ENCODE assay signal across 8 cellular contexts in genomic region chr17:50055055-50055425, GRCh38. TPM values are rescaled to one million over a fixed set of nuclear protein-coding genes. Genes with fewer than 3 reads are reported as not detected.
DNase-seq lines count a peak whose midpoint lies in the region; ATAC-seq and TF ChIP-seq lines count a peak whose summit lies in the region.

No MANE protein-coding gene starts in this region.

- H2AFZ ChIP-seq in SU-DHL-6 (ENCODE audit: low read depth, low read length, severe bottlenecking), result no peak overlapping the region

- H3K79me2 ChIP-seq in SU-DHL-6 (ENCODE audit: insufficient read depth, low read length), result no peaks in the 10 kb centered on the region

- H3K9ac ChIP-seq in HUES48 (ENCODE audit: low read depth, low read length) (no peak overlapping the region), SU-DHL-6 (ENCODE audit: low read length) (no peak overlapping the region)

- no peaks in the 10 kb centered on the region for H3F3A ChIP-seq in SU-DHL-6 (ENCODE audit: insufficient read depth)

- intact Hi-C loops in vagina (cut with DNase I), result no loop called here

- H3K4me2 ChIP-seq in SU-DHL-6 (ENCODE audit: low read depth, low read length, poor library complexity, severe bottlenecking), result peak overlapping the region; percentile 76

- H3K4me3 ChIP-seq in AG10803 (ENCODE audit: low read length) (peak overlapping the region; percentile 76), HUES48 (ENCODE audit: low read depth, low read length) (peak overlapping the region; percentile 77), SU-DHL-6 (ENCODE audit: insufficient read depth, low read length, poor library complexity, severe bottlenecking) (no peak overlapping the region), vagina (peak overlapping the region; percentile 71 to 87)

- no peaks in the 10 kb centered on the region for H3K9me3 Mint-ChIP-seq in effector memory CD8-positive, alpha-beta T cell

- H3K27me3 ChIP-seq in HUES48 (ENCODE audit: control insufficient read depth, insufficient read depth, low read length) (peaks cover 19% of the 10 kb centered on the region), SU-DHL-6 (ENCODE audit: low read length) (no peaks in the 10 kb centered on the region), vagina (no peaks in the 10 kb centered on the region)

- DNase-seq in AG10803 (ENCODE audit: low read depth) (no peak), middle frontal gyrus (ENCODE audit: extremely low spot score, low spot score) (peak; percentile 20), vagina (ENCODE audit: extremely low spot score in 2 of 2) (no peak)
- peak in 2 of 3 experiments; percentile 3 to 5 for DNase-seq in effector memory CD8-positive, alpha-beta T cell

- H3K36me3 ChIP-seq in HUES48 (ENCODE audit: control insufficient read depth, insufficient read depth, low read length) (no peaks in the 10 kb centered on the region), SU-DHL-6 (ENCODE audit: low read length) (no peaks in the 10 kb centered on the region), vagina (no peaks in the 10 kb centered on the region)

- peak overlapping the region; percentile 64 for H3K27ac ChIP-seq in HUES48 (ENCODE audit: low read depth, low read length)
- no peak overlapping the region for H3K27ac ChIP-seq in SU-DHL-6 (ENCODE audit: low read depth, low read length)
- peak overlapping the region; percentile 84 for H3K27ac ChIP-seq in vagina

- ATAC-seq in effector memory CD8-positive, alpha-beta T cell (replicated peaks), result peak; percentile 8
- no peak for ATAC-seq in HG02678 (IDR thresholded peaks at IDR 0.05; ENCODE audit: unreplicated experiment)
- no peak for ATAC-seq in HG03196 (IDR thresholded peaks at IDR 0.05; ENCODE audit: unreplicated experiment)

- H3K4me1 ChIP-seq in HUES48 (ENCODE audit: control insufficient read depth, insufficient read depth, low read length) (peaks cover 31% of the 10 kb centered on the region), vagina (peaks cover 75% of the 10 kb centered on the region)

- TF ChIP-seq CTCF in AG10803 (conservative IDR thresholded peaks at IDR 0.05; ENCODE audit: low read length), result no peak
- TF ChIP-seq CTCF in SU-DHL-6 (IDR thresholded peaks at IDR 0.05; ENCODE audit: insufficient read depth, low read length, poor library complexity, severe bottlenecking), result no peak
- TF ChIP-seq CTCF in vagina (IDR thresholded peaks at IDR 0.05), result no peak

- H3K27ac Mint-ChIP-seq in effector memory CD8-positive, alpha-beta T cell, result peak overlapping the region; percentile 27 to 86

- H3K27me3 Mint-ChIP-seq in effector memory CD8-positive, alpha-beta T cell, result peaks cover 0 to 9% of the 10 kb centered on the region in 2 donors

- no peaks in the 10 kb centered on the region for H3K9me2 ChIP-seq in SU-DHL-6 (replicated peaks; ENCODE audit: insufficient read depth, low read length)

- H3K9me3 ChIP-seq in HUES48 (ENCODE audit: control insufficient read depth, insufficient read depth, low read length) (no peaks in the 10 kb centered on the region), SU-DHL-6 (ENCODE audit: insufficient read depth, low read length) (no peaks in the 10 kb centered on the region), vagina (no peaks in the 10 kb centered on the region)

- H3K36me3 Mint-ChIP-seq in effector memory CD8-positive, alpha-beta T cell (ENCODE audit: insufficient read depth), result peaks cover 4% of the 10 kb centered on the region

- peaks cover 31 to 32% of the 10 kb centered on the region in 2 donors for H3K4me1 Mint-ChIP-seq in effector memory CD8-positive, alpha-beta T cell (ENCODE audit: low read depth in 2 of 2)

- H3K4me3 Mint-ChIP-seq in effector memory CD8-positive, alpha-beta T cell, result peak overlapping the region; percentile 92 to 95

- TF ChIP-seq POLR2A in vagina (IDR thresholded peaks at IDR 0.05), result peak in 1 of 2 donors; percentile 7

- no peaks in the 10 kb centered on the region for H4K20me1 ChIP-seq in SU-DHL-6 (ENCODE audit: low read depth, low read length)

RNA-seq across cellular contexts. Expression of gene ITGA3, which starts 0.9 kb away (rescaled TPM):
- 50.8 TPM for total RNA-seq in vagina

RNA-seq across cellular contexts. Expression of gene PDK2, which starts 40.1 kb away (rescaled TPM):
- total RNA-seq in vagina, result 44.4 TPM

Comparison
In these comparisons a context has a peak if more than half of its experiments do, and no peak if none do; other contexts are left out.
1. DNase-seq: peak in effector memory CD8-positive, alpha-beta T cell (2 of 3) and middle frontal gyrus (single experiment); none in AG10803 (single experiment) and vagina (0 of 2).